In the genomic region with DNA sequence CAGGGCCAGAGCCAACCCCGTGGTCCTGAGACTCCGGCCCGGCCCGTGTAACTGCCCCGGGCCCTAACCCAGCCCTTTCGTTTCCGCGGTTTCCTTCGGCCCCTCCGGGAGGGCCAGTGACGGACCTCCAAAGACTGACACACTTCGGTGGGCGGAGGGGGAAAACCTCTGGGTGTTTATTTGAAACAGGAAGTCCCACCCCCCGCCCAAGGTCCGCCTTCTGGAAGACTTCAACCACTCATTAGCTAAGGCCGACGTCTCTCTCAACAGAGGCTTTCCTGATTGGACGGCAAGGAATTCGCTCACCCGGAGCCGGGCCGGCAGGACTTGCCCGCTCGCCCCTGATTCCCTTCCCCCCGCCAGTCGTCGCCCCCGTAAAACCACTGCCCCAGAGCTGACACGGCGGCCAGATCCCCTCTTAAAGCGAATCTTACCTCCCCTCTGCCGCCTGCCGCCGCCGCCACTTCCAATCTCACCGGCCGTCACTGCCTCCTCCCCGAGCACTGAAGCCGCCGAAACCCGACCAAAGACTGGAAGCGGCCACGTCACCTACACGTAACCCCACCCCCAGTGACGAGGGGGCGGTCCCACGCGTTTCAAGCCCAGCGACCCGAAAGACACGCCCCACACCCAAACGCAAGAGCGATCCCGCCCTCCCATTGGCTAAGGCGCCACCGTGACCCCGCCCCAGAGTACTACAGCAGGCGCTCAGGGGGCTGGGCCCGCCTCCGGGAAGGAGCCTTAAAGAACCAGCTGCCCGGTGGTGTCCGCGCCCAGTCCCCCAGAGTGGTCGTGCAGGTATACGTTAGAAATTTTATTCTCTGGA, we compare ENCODE assay signal across 1 cellular context.
A peak's percentile ranks its signal among the peaks of the same experiment; 100 is the strongest.
TF ChIP-seq lines count a peak whose summit lies in the region.

A gene with protein sequence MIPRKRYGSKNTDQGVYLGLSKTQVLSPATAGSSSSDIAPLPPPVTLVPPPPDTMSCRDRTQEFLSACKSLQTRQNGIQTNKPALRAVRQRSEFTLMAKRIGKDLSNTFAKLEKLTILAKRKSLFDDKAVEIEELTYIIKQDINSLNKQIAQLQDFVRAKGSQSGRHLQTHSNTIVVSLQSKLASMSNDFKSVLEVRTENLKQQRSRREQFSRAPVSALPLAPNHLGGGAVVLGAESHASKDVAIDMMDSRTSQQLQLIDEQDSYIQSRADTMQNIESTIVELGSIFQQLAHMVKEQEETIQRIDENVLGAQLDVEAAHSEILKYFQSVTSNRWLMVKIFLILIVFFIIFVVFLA (minus strand): TSS at position 532 of the 826 bp plus-strand sequence. CDS start 808 bp downstream, outside the sequence.

TF ChIP-seq in HepG2, 621 proteins besides CTCF, POLR2A, EP300 and RAD21 (continued from another document and continues in another):
- TF ChIP-seq, protein P1, sequence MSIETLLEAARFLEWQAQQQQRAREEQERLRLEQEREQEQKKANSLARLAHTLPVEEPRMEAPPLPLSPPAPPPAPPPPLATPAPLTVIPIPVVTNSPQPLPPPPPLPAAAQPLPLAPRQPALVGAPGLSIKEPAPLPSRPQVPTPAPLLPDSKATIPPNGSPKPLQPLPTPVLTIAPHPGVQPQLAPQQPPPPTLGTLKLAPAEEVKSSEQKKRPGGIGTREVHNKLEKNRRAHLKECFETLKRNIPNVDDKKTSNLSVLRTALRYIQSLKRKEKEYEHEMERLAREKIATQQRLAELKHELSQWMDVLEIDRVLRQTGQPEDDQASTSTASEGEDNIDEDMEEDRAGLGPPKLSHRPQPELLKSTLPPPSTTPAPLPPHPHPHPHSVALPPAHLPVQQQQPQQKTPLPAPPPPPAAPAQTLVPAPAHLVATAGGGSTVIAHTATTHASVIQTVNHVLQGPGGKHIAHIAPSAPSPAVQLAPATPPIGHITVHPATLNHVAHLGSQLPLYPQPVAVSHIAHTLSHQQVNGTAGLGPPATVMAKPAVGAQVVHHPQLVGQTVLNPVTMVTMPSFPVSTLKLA (IDR thresholded peaks at IDR 0.05) = no peak
- TF ChIP-seq ZNF274 (CRISPR knock-in tag; IDR thresholded peaks at IDR 0.05) = peak; percentile 63; the same call in 1 of the 2 replicates
- no peak for TF ChIP-seq HNRNPH1 (optimal IDR thresholded peaks at IDR 0.05; ENCODE audit: low read depth, low read length)
- TF ChIP-seq EED (CRISPR knock-in tag; IDR thresholded peaks at IDR 0.05) = no peak
- TF ChIP-seq HNF4G (IDR thresholded peaks at IDR 0.05; ENCODE audit: borderline replicate concordance, low read depth, low read length) = no peak
- TF ChIP-seq HNF4G (CRISPR knock-in tag; IDR thresholded peaks at IDR 0.05; ENCODE audit: borderline replicate concordance, low read depth) = 0 out of 2 replicates have a peak, but pooled peaks have one; percentile 20
- peak; percentile 38; the same call in 1 of the 2 replicates for TF ChIP-seq KDM4B (CRISPR knock-in tag; IDR thresholded peaks at IDR 0.05)
- peak; percentile 90 for TF ChIP-seq ZNF883 (CRISPR knock-in tag; IDR thresholded peaks at IDR 0.05; ENCODE audit: not compliant biosample characterization)
- TF ChIP-seq ZNF432 (CRISPR knock-in tag; IDR thresholded peaks at IDR 0.05; ENCODE audit: borderline replicate concordance) = no peak
- TF ChIP-seq ZNF569 (CRISPR knock-in tag; IDR thresholded peaks at IDR 0.05; ENCODE audit: borderline replicate concordance) = no peak
- TF ChIP-seq ISL2 (CRISPR knock-in tag; IDR thresholded peaks at IDR 0.05) = peak; percentile 44; the same call in 1 of the 2 replicates
- TF ChIP-seq ZNF44 (CRISPR knock-in tag; IDR thresholded peaks at IDR 0.05) = peak; percentile 69; the same call in 1 of the 2 replicates
- TF ChIP-seq, protein P2, sequence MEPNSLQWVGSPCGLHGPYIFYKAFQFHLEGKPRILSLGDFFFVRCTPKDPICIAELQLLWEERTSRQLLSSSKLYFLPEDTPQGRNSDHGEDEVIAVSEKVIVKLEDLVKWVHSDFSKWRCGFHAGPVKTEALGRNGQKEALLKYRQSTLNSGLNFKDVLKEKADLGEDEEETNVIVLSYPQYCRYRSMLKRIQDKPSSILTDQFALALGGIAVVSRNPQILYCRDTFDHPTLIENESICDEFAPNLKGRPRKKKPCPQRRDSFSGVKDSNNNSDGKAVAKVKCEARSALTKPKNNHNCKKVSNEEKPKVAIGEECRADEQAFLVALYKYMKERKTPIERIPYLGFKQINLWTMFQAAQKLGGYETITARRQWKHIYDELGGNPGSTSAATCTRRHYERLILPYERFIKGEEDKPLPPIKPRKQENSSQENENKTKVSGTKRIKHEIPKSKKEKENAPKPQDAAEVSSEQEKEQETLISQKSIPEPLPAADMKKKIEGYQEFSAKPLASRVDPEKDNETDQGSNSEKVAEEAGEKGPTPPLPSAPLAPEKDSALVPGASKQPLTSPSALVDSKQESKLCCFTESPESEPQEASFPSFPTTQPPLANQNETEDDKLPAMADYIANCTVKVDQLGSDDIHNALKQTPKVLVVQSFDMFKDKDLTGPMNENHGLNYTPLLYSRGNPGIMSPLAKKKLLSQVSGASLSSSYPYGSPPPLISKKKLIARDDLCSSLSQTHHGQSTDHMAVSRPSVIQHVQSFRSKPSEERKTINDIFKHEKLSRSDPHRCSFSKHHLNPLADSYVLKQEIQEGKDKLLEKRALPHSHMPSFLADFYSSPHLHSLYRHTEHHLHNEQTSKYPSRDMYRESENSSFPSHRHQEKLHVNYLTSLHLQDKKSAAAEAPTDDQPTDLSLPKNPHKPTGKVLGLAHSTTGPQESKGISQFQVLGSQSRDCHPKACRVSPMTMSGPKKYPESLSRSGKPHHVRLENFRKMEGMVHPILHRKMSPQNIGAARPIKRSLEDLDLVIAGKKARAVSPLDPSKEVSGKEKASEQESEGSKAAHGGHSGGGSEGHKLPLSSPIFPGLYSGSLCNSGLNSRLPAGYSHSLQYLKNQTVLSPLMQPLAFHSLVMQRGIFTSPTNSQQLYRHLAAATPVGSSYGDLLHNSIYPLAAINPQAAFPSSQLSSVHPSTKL (CRISPR knock-in tag; IDR thresholded peaks at IDR 0.05) = 0 out of 2 replicates have a peak, but pooled peaks have one; percentile 32
- peak; percentile 31; the same call in 1 of the 2 replicates for TF ChIP-seq ZNF510 (CRISPR knock-in tag; IDR thresholded peaks at IDR 0.05; ENCODE audit: low read depth)
- TF ChIP-seq, protein P3, sequence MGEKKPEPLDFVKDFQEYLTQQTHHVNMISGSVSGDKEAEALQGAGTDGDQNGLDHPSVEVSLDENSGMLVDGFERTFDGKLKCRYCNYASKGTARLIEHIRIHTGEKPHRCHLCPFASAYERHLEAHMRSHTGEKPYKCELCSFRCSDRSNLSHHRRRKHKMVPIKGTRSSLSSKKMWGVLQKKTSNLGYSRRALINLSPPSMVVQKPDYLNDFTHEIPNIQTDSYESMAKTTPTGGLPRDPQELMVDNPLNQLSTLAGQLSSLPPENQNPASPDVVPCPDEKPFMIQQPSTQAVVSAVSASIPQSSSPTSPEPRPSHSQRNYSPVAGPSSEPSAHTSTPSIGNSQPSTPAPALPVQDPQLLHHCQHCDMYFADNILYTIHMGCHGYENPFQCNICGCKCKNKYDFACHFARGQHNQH (CRISPR knock-in tag; IDR thresholded peaks at IDR 0.05) = peak; percentile 37; the same call in 1 of the 2 replicates
- TF ChIP-seq ZNF850 (CRISPR knock-in tag; conservative IDR thresholded peaks at IDR 0.05) = 0 out of 2 replicates have a peak, but pooled peaks have one; percentile 17
- TF ChIP-seq, protein P4, sequence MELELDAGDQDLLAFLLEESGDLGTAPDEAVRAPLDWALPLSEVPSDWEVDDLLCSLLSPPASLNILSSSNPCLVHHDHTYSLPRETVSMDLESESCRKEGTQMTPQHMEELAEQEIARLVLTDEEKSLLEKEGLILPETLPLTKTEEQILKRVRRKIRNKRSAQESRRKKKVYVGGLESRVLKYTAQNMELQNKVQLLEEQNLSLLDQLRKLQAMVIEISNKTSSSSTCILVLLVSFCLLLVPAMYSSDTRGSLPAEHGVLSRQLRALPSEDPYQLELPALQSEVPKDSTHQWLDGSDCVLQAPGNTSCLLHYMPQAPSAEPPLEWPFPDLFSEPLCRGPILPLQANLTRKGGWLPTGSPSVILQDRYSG (CRISPR knock-in tag; IDR thresholded peaks at IDR 0.05) = no peak
- no peak for TF ChIP-seq CEBPB (IDR thresholded peaks at IDR 0.05; ENCODE audit: borderline replicate concordance, low read depth, low read length)
- no peak for TF ChIP-seq HMG20A (CRISPR knock-in tag; IDR thresholded peaks at IDR 0.05; ENCODE audit: borderline replicate concordance)
- TF ChIP-seq POLR2G (IDR thresholded peaks at IDR 0.05; ENCODE audit: low read depth, low read length) = peak; percentile 67
- no peak for TF ChIP-seq KDM1A (CRISPR knock-in tag; IDR thresholded peaks at IDR 0.05)
- no peak for TF ChIP-seq FOXM1 (CRISPR knock-in tag; IDR thresholded peaks at IDR 0.05)
- TF ChIP-seq ZNF121 (CRISPR knock-in tag; IDR thresholded peaks at IDR 0.05) = no peak
- TF ChIP-seq CHCHD3 (CRISPR knock-in tag; IDR thresholded peaks at IDR 0.05) = peak; percentile 79; the same call in 1 of the 2 replicates
- no peak for TF ChIP-seq SP140L (CRISPR knock-in tag; IDR thresholded peaks at IDR 0.05; ENCODE audit: borderline replicate concordance)
- 0 out of 2 replicates have a peak, but pooled peaks have one; percentile 57 for TF ChIP-seq TSC22D2 (CRISPR knock-in tag; IDR thresholded peaks at IDR 0.05; ENCODE audit: borderline replicate concordance)
- no peak for TF ChIP-seq ZNF616 (CRISPR knock-in tag; IDR thresholded peaks at IDR 0.05; ENCODE audit: low read depth)
- TF ChIP-seq, protein P5, sequence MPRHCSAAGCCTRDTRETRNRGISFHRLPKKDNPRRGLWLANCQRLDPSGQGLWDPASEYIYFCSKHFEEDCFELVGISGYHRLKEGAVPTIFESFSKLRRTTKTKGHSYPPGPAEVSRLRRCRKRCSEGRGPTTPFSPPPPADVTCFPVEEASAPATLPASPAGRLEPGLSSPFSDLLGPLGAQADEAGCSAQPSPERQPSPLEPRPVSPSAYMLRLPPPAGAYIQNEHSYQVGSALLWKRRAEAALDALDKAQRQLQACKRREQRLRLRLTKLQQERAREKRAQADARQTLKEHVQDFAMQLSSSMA (CRISPR knock-in tag; IDR thresholded peaks at IDR 0.05) = 0 out of 2 replicates have a peak, but pooled peaks have one; percentile 46
- TF ChIP-seq, protein P6, sequence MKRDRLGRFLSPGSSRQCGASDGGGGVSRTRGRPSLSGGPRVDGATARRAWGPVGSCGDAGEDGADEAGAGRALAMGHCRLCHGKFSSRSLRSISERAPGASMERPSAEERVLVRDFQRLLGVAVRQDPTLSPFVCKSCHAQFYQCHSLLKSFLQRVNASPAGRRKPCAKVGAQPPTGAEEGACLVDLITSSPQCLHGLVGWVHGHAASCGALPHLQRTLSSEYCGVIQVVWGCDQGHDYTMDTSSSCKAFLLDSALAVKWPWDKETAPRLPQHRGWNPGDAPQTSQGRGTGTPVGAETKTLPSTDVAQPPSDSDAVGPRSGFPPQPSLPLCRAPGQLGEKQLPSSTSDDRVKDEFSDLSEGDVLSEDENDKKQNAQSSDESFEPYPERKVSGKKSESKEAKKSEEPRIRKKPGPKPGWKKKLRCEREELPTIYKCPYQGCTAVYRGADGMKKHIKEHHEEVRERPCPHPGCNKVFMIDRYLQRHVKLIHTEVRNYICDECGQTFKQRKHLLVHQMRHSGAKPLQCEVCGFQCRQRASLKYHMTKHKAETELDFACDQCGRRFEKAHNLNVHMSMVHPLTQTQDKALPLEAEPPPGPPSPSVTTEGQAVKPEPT (CRISPR knock-in tag; IDR thresholded peaks at IDR 0.05; ENCODE audit: low read depth) = 0 out of 2 replicates have a peak, but pooled peaks have one; percentile 23
- 0 out of 2 replicates have a peak, but pooled peaks have one; percentile 69 for TF ChIP-seq ZNF367 (CRISPR knock-in tag; IDR thresholded peaks at IDR 0.05; ENCODE audit: borderline replicate concordance)
- TF ChIP-seq, protein P7, sequence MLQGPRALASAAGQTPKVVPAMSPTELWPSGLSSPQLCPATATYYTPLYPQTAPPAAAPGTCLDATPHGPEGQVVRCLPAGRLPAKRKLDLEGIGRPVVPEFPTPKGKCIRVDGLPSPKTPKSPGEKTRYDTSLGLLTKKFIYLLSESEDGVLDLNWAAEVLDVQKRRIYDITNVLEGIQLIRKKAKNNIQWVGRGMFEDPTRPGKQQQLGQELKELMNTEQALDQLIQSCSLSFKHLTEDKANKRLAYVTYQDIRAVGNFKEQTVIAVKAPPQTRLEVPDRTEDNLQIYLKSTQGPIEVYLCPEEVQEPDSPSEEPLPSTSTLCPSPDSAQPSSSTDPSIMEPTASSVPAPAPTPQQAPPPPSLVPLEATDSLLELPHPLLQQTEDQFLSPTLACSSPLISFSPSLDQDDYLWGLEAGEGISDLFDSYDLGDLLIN (CRISPR knock-in tag; IDR thresholded peaks at IDR 0.05; ENCODE audit: borderline replicate concordance) = no peak
- TF ChIP-seq, protein P8, sequence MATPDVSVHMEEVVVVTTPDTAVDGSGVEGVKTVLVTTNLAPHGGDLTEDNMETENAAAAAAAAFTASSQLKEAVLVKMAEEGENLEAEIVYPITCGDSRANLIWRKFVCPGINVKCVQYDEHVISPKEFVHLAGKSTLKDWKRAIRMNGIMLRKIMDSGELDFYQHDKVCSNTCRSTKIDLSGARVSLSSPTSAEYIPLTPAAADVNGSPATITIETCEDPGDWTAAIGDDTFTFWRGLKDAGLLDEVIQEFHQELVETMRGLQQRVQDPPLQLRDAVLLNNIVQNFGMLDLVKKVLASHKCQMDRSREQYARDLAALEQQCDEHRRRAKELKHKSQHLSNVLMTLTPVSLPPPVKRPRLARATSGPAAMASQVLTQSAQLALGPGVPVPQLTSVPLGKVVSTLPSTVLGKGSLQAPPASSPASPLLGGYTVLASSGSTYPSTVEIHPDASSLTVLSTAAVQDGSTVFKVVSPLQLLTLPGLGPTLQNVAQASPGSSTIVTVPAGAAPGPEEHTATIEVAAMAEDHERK (CRISPR knock-in tag; IDR thresholded peaks at IDR 0.05; ENCODE audit: low read depth) = no peak
- no peak for TF ChIP-seq ZNF878 (CRISPR knock-in tag; IDR thresholded peaks at IDR 0.05)
- TF ChIP-seq ZMAT3 (CRISPR knock-in tag; conservative IDR thresholded peaks at IDR 0.05) = peak; percentile 81; the same call in 1 of the 2 replicates
- TF ChIP-seq ZNF451 (CRISPR knock-in tag; IDR thresholded peaks at IDR 0.05) = 0 out of 2 replicates have a peak, but pooled peaks have one; percentile 15
- TF ChIP-seq, protein P9, sequence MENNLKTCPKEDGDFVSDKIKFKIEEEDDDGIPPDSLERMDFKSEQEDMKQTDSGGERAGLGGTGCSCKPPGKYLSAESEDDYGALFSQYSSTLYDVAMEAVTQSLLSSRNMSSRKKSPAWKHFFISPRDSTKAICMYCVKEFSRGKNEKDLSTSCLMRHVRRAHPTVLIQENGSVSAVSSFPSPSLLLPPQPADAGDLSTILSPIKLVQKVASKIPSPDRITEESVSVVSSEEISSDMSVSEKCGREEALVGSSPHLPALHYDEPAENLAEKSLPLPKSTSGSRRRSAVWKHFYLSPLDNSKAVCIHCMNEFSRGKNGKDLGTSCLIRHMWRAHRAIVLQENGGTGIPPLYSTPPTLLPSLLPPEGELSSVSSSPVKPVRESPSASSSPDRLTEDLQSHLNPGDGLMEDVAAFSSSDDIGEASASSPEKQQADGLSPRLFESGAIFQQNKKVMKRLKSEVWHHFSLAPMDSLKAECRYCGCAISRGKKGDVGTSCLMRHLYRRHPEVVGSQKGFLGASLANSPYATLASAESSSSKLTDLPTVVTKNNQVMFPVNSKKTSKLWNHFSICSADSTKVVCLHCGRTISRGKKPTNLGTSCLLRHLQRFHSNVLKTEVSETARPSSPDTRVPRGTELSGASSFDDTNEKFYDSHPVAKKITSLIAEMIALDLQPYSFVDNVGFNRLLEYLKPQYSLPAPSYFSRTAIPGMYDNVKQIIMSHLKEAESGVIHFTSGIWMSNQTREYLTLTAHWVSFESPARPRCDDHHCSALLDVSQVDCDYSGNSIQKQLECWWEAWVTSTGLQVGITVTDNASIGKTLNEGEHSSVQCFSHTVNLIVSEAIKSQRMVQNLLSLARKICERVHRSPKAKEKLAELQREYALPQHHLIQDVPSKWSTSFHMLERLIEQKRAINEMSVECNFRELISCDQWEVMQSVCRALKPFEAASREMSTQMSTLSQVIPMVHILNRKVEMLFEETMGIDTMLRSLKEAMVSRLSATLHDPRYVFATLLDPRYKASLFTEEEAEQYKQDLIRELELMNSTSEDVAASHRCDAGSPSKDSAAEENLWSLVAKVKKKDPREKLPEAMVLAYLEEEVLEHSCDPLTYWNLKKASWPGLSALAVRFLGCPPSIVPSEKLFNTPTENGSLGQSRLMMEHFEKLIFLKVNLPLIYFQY (CRISPR knock-in tag; IDR thresholded peaks at IDR 0.05; ENCODE audit: borderline replicate concordance) = peak; percentile 60; the same call in 1 of the 2 replicates
